In the genomic region with DNA sequence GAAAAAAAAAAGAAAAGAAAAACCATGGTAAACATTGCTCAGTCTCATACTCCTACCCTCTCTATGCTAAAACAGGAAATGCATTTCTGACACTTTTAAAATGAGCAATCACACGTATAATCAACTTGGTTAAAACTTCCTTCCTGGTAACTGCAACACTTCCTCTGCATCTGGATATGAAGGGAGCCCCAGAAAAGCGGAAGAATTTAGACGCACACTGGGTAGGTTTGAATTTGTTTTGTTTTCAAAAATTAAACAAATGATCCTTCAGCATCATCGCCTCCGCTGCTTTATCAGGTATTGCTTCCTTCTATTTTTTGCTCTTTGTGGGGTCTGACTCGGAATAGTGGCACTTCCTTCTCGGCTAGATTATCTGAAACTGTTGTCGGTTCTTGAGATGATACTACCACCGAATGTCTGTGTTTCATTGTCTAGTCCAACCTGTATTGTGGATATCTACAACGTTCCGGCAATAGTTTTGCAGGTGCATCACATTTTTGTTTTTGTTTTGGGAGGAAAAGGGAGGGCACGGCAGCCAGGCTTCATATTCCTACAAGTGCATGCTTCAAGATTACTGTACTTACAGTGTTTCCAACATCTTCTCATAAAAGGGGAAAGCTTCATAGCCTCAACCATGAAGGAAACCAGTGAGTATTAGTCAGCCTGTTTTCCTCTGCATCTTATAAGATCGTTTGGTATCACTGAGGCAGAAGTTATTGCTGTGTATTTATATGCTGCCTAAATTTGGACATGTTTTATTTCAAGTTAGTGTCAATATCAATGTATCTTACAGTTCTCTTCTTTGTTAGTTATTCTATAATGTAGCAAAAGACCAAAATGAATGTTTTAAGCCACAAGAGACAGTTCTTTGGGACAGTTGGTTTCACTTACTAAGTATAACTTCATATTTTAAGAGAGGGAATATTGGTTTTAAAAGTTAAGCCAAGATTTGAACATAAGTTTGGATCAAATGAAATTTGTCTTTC, we compare ENCODE assay signal across 8 cellular contexts. TPM values are rescaled to one million over a fixed set of nuclear protein-coding genes. Genes with fewer than 3 reads are reported as not detected.
DNase-seq lines count a peak whose midpoint lies in the region; ATAC-seq and TF ChIP-seq lines count a peak whose summit lies in the region.

A gene (plus strand): TSS at position 153 of the 986 bp plus-strand sequence. CDS start 2,280 bp downstream, outside the sequence.

- no peaks in the 10 kb centered on the region for H3K9me2 ChIP-seq in MM.1S (replicated peaks; ENCODE audit: insufficient read depth, low read length)

- peak; percentile 76 for DNase-seq in MM.1S
- no peak for DNase-seq in gastrocnemius medialis
- DNase-seq in HEK293T (ENCODE audit: extremely low spot score) = no peak
- DNase-seq in NCI-H1105 (lab: John Stamatoyannopoulos, UW) = no peak
- no peak for DNase-seq in cortex of kidney (lab: John Stamatoyannopoulos, UW)

- TF ChIP-seq CTCF in MM.1S (IDR thresholded peaks at IDR 0.05; ENCODE audit: low read length) (no peak), gastrocnemius medialis (IDR thresholded peaks at IDR 0.05 in 4 of 5, conservative IDR thresholded peaks at IDR 0.05 in 1 of 5) (no peak)

- H3K4me1 Mint-ChIP-seq in dendritic cell treated with granulocyte-macrophage colony-stimulating factor and Interleukin-4, amounts not matched to agents 40 ng/mL and 50 ng/mL, for 4 days (ENCODE audit: low read depth) = peaks cover 71% of the 10 kb centered on the region

- H3K36me3 Mint-ChIP-seq in dendritic cell treated with granulocyte-macrophage colony-stimulating factor and Interleukin-4, amounts not matched to agents 40 ng/mL and 50 ng/mL, for 4 days (ENCODE audit: low read depth) = peaks cover 39% of the 10 kb centered on the region

- intact Hi-C loops in dendritic cell treated with granulocyte-macrophage colony-stimulating factor and Interleukin-4, amounts not matched to agents 40 ng/mL and 50 ng/mL, for 4 days (cut with micrococcal nuclease) = no loop called here
- intact Hi-C loops in gastrocnemius medialis (cut with DNase I; ENCODE audit: low total_unique reads) = no loop called here

- peaks cover 50% of the 10 kb centered on the region for H3K79me2 ChIP-seq in MM.1S (ENCODE audit: low read length)

- no peaks in the 10 kb centered on the region for H3K27me3 ChIP-seq in MM.1S (replicated peaks; ENCODE audit: insufficient read depth, low read length)
- no peaks in the 10 kb centered on the region for H3K27me3 ChIP-seq in gastrocnemius medialis

- in situ Hi-C loops in gastrocnemius medialis (cut with MboI; ENCODE audit: low sequenced_read_pairs in 4 of 4) = no loop called here

- no peak for TF ChIP-seq POLR2A in gastrocnemius medialis (IDR thresholded peaks at IDR 0.05)

- H3F3A ChIP-seq in MM.1S (ENCODE audit: insufficient read depth, low read length) = peaks cover 42% of the 10 kb centered on the region

- CTCF ChIA-PET in HEK293T (lab: Yijun Ruan, JAX) = no interaction called here

- H3K4me1 ChIP-seq in MM.1S (ENCODE audit: low read length) = peaks cover 38% of the 10 kb centered on the region
- H3K4me1 ChIP-seq in gastrocnemius medialis = no peaks in the 10 kb centered on the region

- H3K9me3 ChIP-seq in MM.1S (replicated peaks; ENCODE audit: insufficient read depth, low read length) (no peaks in the 10 kb centered on the region), gastrocnemius medialis (no peaks in the 10 kb centered on the region)

- H3K27me3 Mint-ChIP-seq in dendritic cell treated with granulocyte-macrophage colony-stimulating factor and Interleukin-4, amounts not matched to agents 40 ng/mL and 50 ng/mL, for 4 days = no peaks in the 10 kb centered on the region

- H3K4me2 ChIP-seq in MM.1S (ENCODE audit: low read depth, low read length) = peak within 1 kb of the TSS; percentile 70

- POLR2A ChIA-PET in HEK293T (lab: Yijun Ruan, JAX) = no interaction called here

- peak within 1 kb of the TSS; percentile 94 for H3K27ac Mint-ChIP-seq in dendritic cell treated with granulocyte-macrophage colony-stimulating factor and Interleukin-4, amounts not matched to agents 40 ng/mL and 50 ng/mL, for 4 days

- no peaks in the 10 kb centered on the region for H4K20me1 ChIP-seq in MM.1S (ENCODE audit: insufficient read depth, low read length)

- peaks cover 8% of the 10 kb centered on the region for H3K9me3 Mint-ChIP-seq in dendritic cell treated with granulocyte-macrophage colony-stimulating factor and Interleukin-4, amounts not matched to agents 40 ng/mL and 50 ng/mL, for 4 days

- H3K36me3 ChIP-seq in MM.1S (replicated peaks; ENCODE audit: insufficient read depth, low read length) (peaks cover 21% of the 10 kb centered on the region), gastrocnemius medialis (no peaks in the 10 kb centered on the region)

- peak; percentile 54 for ATAC-seq in GM18499 (IDR thresholded peaks at IDR 0.05; ENCODE audit: insufficient read depth, unreplicated experiment)
- ATAC-seq in GM21723 (IDR thresholded peaks at IDR 0.05; ENCODE audit: unreplicated experiment) = peak; percentile 64
- no peak for ATAC-seq in gastrocnemius medialis

- H3K27ac ChIP-seq in MM.1S (ENCODE audit: low read length) = peak within 1 kb of the TSS; percentile 83
- H3K27ac ChIP-seq in gastrocnemius medialis = peak within 1 kb of the TSS in 2 of 4 donors; percentile 16 to 24

- H3K4me3 Mint-ChIP-seq in dendritic cell treated with granulocyte-macrophage colony-stimulating factor and Interleukin-4, amounts not matched to agents 40 ng/mL and 50 ng/mL, for 4 days = peak within 1 kb of the TSS; percentile 89

- peak within 1 kb of the TSS; percentile 68 for H3K9ac ChIP-seq in MM.1S (ENCODE audit: low read length)

- peak within 1 kb of the TSS; percentile 38 for H2AFZ ChIP-seq in MM.1S (ENCODE audit: low read length)

- H3K4me3 ChIP-seq in MM.1S (ENCODE audit: low read length) = peak within 1 kb of the TSS; percentile 70
- H3K4me3 ChIP-seq in gastrocnemius medialis = peak within 1 kb of the TSS; percentile 32 to 39 (median 36)

TF ChIP-seq in HEK293T, 16 proteins besides CTCF, POLR2A, EP300 and RAD21:
- TF ChIP-seq FOXM1 (IDR thresholded peaks at IDR 0.05; ENCODE audit: borderline replicate concordance) (no peak), ELF4 (IDR thresholded peaks at IDR 0.05) (no peak), ZNF384 (IDR thresholded peaks at IDR 0.05) (no peak), ARNT (IDR thresholded peaks at IDR 0.05) (no peak), L3MBTL2 (conservative IDR thresholded peaks at IDR 0.05) (no peak), CTBP1 (IDR thresholded peaks at IDR 0.05; ENCODE audit: borderline replicate concordance) (no peak), TARDBP (IDR thresholded peaks at IDR 0.05) (no peak), FOXK2 (IDR thresholded peaks at IDR 0.05) (no peak), HDGF (IDR thresholded peaks at IDR 0.05; ENCODE audit: borderline replicate concordance) (no peak), SUZ12 (IDR thresholded peaks at IDR 0.05) (no peak), LEF1 (IDR thresholded peaks at IDR 0.05; ENCODE audit: borderline replicate concordance) (no peak), SP1 (IDR thresholded peaks at IDR 0.05) (no peak), NFRKB (IDR thresholded peaks at IDR 0.05) (no peak), BHLHE40 (IDR thresholded peaks at IDR 0.05; ENCODE audit: borderline replicate concordance) (no peak), FOXA1 (IDR thresholded peaks at IDR 0.05) (no peak)
- TF ChIP-seq, protein P1, sequence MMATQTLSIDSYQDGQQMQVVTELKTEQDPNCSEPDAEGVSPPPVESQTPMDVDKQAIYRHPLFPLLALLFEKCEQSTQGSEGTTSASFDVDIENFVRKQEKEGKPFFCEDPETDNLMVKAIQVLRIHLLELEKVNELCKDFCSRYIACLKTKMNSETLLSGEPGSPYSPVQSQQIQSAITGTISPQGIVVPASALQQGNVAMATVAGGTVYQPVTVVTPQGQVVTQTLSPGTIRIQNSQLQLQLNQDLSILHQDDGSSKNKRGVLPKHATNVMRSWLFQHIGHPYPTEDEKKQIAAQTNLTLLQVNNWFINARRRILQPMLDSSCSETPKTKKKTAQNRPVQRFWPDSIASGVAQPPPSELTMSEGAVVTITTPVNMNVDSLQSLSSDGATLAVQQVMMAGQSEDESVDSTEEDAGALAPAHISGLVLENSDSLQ (IDR thresholded peaks at IDR 0.05) = no peak

RNA-seq across cellular contexts. Expression of the gene that starts here (rescaled TPM):
- 1 to 10 TPM in 1 of 4 donors, under 1 TPM in 3; 0.51 to 1.4 (median 0.83) TPM for total RNA-seq in gastrocnemius medialis

Comparison
In these comparisons a context has a peak if more than half of its experiments do, and no peak if none do; other contexts are left out.
1. ATAC-seq: peak in GM18499 (single experiment) and GM21723 (single experiment); none in gastrocnemius medialis (0 of 2).